In genomic region chr20:45111799-45112471, GRCh38 we compare ENCODE assay signal across 8 cellular contexts. TPM values are rescaled to one million over a fixed set of nuclear protein-coding genes. Genes with fewer than 3 reads are reported as not detected.
DNase-seq lines count a peak whose midpoint lies in the region; ATAC-seq, FAIRE-seq and TF ChIP-seq lines count a peak whose summit lies in the region.

No MANE protein-coding gene starts in this region.

- peaks cover 8% of the 10 kb centered on the region; the same call in 1 of the 2 replicates for H3K4me1 Mint-ChIP-seq in WTC11

- no peak overlapping the region for H3K27ac Mint-ChIP-seq in WTC11

- H3K9me3 Mint-ChIP-seq in WTC11, result no peaks in the 10 kb centered on the region

- H3K4me3 Mint-ChIP-seq in WTC11, result no peak overlapping the region

- TF ChIP-seq CTCF in AG10803 (conservative IDR thresholded peaks at IDR 0.05; ENCODE audit: low read length) (peak; percentile 54), GM20000 (IDR thresholded peaks at IDR 0.05; ENCODE audit: extremely low read depth, missing control alignments) (peak; percentile 16), WTC11 (IDR thresholded peaks at IDR 0.05) (peak; percentile 71), HepG2 (CRISPR knock-in tag; IDR thresholded peaks at IDR 0.05) (peak; percentile 79)

- no peak overlapping the region for H2AFZ ChIP-seq in HepG2 (ENCODE audit: low read length)

- CTCF ChIA-PET in WTC11 (lab: Charles Lee), result interaction anchor here (0.6 to 7.9 kb wide), 39 partner anchors 8 to 385 kb away, joined by 3 to 165 read pairs (median 5); partner anchors contain the start of genes KCNS1, MATN4, PABPC1L and SEMG1
- CTCF ChIA-PET in HepG2 (lab: Yijun Ruan, JAX; ENCODE audit: low intra/inter-chr PET ratio, low total read pairs), result interaction anchor here (1.3 to 2.1 kb wide), 3 partner anchors 31 to 100 kb away, joined by 3 to 20 read pairs (median 8); no protein-coding TSS in a partner anchor

- FAIRE-seq in HepG2 (lab: Jason Lieb, UNC), result no peak

- H3K36me3 Mint-ChIP-seq in WTC11, result no peaks in the 10 kb centered on the region

- intact Hi-C loops in HepG2 (cut with micrococcal nuclease; ENCODE audit: unreplicated experiment), result loop anchor here (1.0 to 5.0 kb wide), 2 partner anchors 68 to 100 kb away; no protein-coding TSS in a partner anchor

- DNase-seq in AG10803 (ENCODE audit: low read depth) (no peak), GM20000 (ENCODE audit: low spot score) (peak; percentile 34), WTC11 (ENCODE audit: low spot score) (peak; percentile 52), HepG2 (ENCODE audit: low spot score) (peak; percentile 56), GOT3 (lab: John Stamatoyannopoulos, UW) (no peak), NCI-H2171 treated with DMSO at 0.1 percent for 48 hours (lab: John Stamatoyannopoulos, UW) (no peak), NCI-H510A treated with DMSO at 0.1 percent for 48 hours (lab: John Stamatoyannopoulos, UW) (no peak), NCI-H2029 (lab: John Stamatoyannopoulos, UW) (no peak)

- 9% methylated on average over 16 of the region's 17 CpGs for WGBS in HepG2 (ENCODE audit: low lambda C conversion rate)

- TF ChIP-seq RAD21 in HepG2 (CRISPR knock-in tag; IDR thresholded peaks at IDR 0.05), result no peak

- H3K4me3 ChIP-seq in AG10803 (ENCODE audit: low read length), result no peak overlapping the region
- peak overlapping the region in 1 of 3 experiments; percentile 3; a peak in 1 of 6 replicates for H3K4me3 ChIP-seq in HepG2 (replicated peaks in 1 of 3; ENCODE audit: insufficient read depth in 1 of 3, low read depth in 2 of 3, low read length in 3 of 3)

- ATAC-seq in WTC11 (peak; percentile 54), HepG2 (peak; percentile 60)

- H3K27me3 Mint-ChIP-seq in WTC11 (ENCODE audit: low read depth), result peaks cover 4% of the 10 kb centered on the region; the same call in 1 of the 2 replicates

- H3K27ac ChIP-seq in HepG2 (ENCODE audit: extremely low read length, insufficient read depth, low read length), result no peak overlapping the region

- H3K9me3 ChIP-seq in HepG2 (ENCODE audit: low read length), result no peaks in the 10 kb centered on the region

- TF ChIP-seq POLR2A in HepG2 (IDR thresholded peaks at IDR 0.05; ENCODE audit: insufficient read depth in 1 of 2, low read depth in 2 of 2, low read length in 2 of 2), result no peak

- peaks cover 10 to 35% of the 10 kb centered on the region in 2 experiments; a peak in 2 of 5 replicates for H3K27me3 ChIP-seq in HepG2 (ENCODE audit: control insufficient read depth in 1 of 2, insufficient read depth in 2 of 2, low read length in 2 of 2)

- no peak overlapping the region for H3K9ac ChIP-seq in HepG2 (ENCODE audit: insufficient read depth, low read depth, low read length)

- TF ChIP-seq EP300 in HepG2 (IDR thresholded peaks at IDR 0.05; ENCODE audit: low read depth in 2 of 2, low read length in 2 of 2), result no peak
- no peak for TF ChIP-seq EP300 in HepG2 (CRISPR knock-in tag; IDR thresholded peaks at IDR 0.05; ENCODE audit: borderline replicate concordance)

- H3K36me3 ChIP-seq in HepG2 (replicated peaks in 1 of 2; ENCODE audit: control insufficient read depth in 1 of 2, insufficient read depth in 2 of 2, low read length in 2 of 2), result no peaks in the 10 kb centered on the region

- peak overlapping the region; percentile 5; the same call in 1 of the 2 replicates for H3K4me2 ChIP-seq in HepG2 (ENCODE audit: low read depth, low read length)

- no TSS peak for BruUV-seq in HepG2 (replicated peaks; lab: Mats Ljungman, UMichigan)

- no peaks in the 10 kb centered on the region for H4K20me1 ChIP-seq in HepG2 (ENCODE audit: insufficient read depth, low read length)

- no peaks in the 10 kb centered on the region for H3K79me2 ChIP-seq in HepG2 (ENCODE audit: insufficient read depth, low read length)

- peaks cover 10% of the 10 kb centered on the region for H3K4me1 ChIP-seq in HepG2 (ENCODE audit: insufficient read depth, low read length)

- in situ Hi-C loops in HepG2 (cut with HindIII; ENCODE audit: extremely low pct_ligation_motif_present, low pct_unique_long_range_greater_than_20kb), result no loop called here

- POLR2A ChIA-PET in WTC11 (lab: Charles Lee), result no interaction called here
- POLR2A ChIA-PET in HepG2 (lab: Yijun Ruan, JAX), result interaction anchor here (0.8 kb wide), 1 partner anchor 171 kb away, joined by 3 read pairs; no protein-coding TSS in a partner anchor

TF ChIP-seq in WTC11, 78 proteins besides CTCF, POLR2A, EP300 and RAD21 (continues in another document):
- no peak for TF ChIP-seq PRRX2 (CRISPR knock-in tag; IDR thresholded peaks at IDR 0.05)

TF ChIP-seq in HepG2, 621 proteins besides CTCF, POLR2A, EP300 and RAD21 (continues in another document):
- TF ChIP-seq CC2D1A (CRISPR knock-in tag; IDR thresholded peaks at IDR 0.05), result no peak

RNA-seq across cellular contexts. Expression of gene WFDC5, which starts 3.0 kb away (rescaled TPM):
- total RNA-seq in WTC11 (2021) (not detected in 3 replicates), HepG2 (2016; rRNA removed; fragmentation: Illumina TruSeq; extraction: Trizol) (not detected in 2 replicates)
- not detected in 2 replicates for total RNA-seq in HepG2 (2016; cell fraction: cytosol; rRNA removed; fragmentation: Illumina TruSeq; extraction: Trizol; ENCODE audit: low read depth)
- not detected in 2 replicates for total RNA-seq in HepG2 (2016; cell fraction: insoluble cytoplasmic fraction; rRNA removed; fragmentation: Illumina TruSeq; extraction: Trizol)
- not detected in 2 replicates for total RNA-seq in HepG2 (2016; cell fraction: membrane; rRNA removed; fragmentation: Illumina TruSeq; extraction: Trizol)
- not detected in 2 replicates for total RNA-seq in HepG2 (2016; cell fraction: nucleus; rRNA removed; fragmentation: Illumina TruSeq; extraction: Trizol)
- not detected in 2 replicates for polyA plus RNA-seq in HepG2 (2011; rRNA removed)
- not detected in 2 replicates for polyA plus RNA-seq in HepG2 (2011; cell fraction: cytosol; rRNA removed)
- polyA plus RNA-seq in HepG2 (2011; cell fraction: nucleus; rRNA removed), result not detected in 2 replicates
- polyA plus RNA-seq in HepG2 (2012), result not detected in 2 replicates
- not detected in 2 replicates for polyA plus RNA-seq in HepG2 (2016; cell fraction: cytosol; fragmentation: Illumina TruSeq; extraction: Trizol; ENCODE audit: low read depth)
- polyA plus RNA-seq in HepG2 (2016; cell fraction: insoluble cytoplasmic fraction; fragmentation: Illumina TruSeq; extraction: Trizol; ENCODE audit: low read depth), result not detected in 2 replicates
- polyA plus RNA-seq in HepG2 (2016; cell fraction: membrane; fragmentation: Illumina TruSeq; extraction: Trizol; ENCODE audit: low read depth), result not detected in 2 replicates
- not detected in 2 replicates for polyA plus RNA-seq in HepG2 (2016; cell fraction: nucleus; fragmentation: Illumina TruSeq; extraction: Trizol; ENCODE audit: insufficient read depth, low read depth)
- not detected in 2 replicates for polyA minus RNA-seq in HepG2 (2011; rRNA and poly(A)+ RNA removed; ENCODE audit: low replicate concordance)
- polyA minus RNA-seq in HepG2 (2011; cell fraction: cytosol; rRNA and poly(A)+ RNA removed), result not detected in 2 replicates
- polyA minus RNA-seq in HepG2 (2011; cell fraction: nucleus; rRNA and poly(A)+ RNA removed), result not detected in 2 replicates

RNA-seq across cellular contexts. Expression of gene KCNS1, which starts 11.0 kb away (rescaled TPM):
- 1.2 to 2.1 TPM (median 2.1 TPM) in 3 replicates for total RNA-seq in WTC11 (2021)
- not detected in 2 replicates for total RNA-seq in HepG2 (2016; rRNA removed; fragmentation: Illumina TruSeq; extraction: Trizol)
- total RNA-seq in HepG2 (2016; cell fraction: cytosol; rRNA removed; fragmentation: Illumina TruSeq; extraction: Trizol; ENCODE audit: low read depth), result not detected in 2 replicates
- not detected in 2 replicates for total RNA-seq in HepG2 (2016; cell fraction: insoluble cytoplasmic fraction; rRNA removed; fragmentation: Illumina TruSeq; extraction: Trizol)
- total RNA-seq in HepG2 (2016; cell fraction: membrane; rRNA removed; fragmentation: Illumina TruSeq; extraction: Trizol), result not detected in 2 replicates
- total RNA-seq in HepG2 (2016; cell fraction: nucleus; rRNA removed; fragmentation: Illumina TruSeq; extraction: Trizol), result not detected in 2 replicates
- 0.03 TPM in 1 of 2 replicates, not detected in the other for polyA plus RNA-seq in HepG2 (2011; rRNA removed)
- polyA plus RNA-seq in HepG2 (2011; cell fraction: cytosol; rRNA removed), result not detected in 2 replicates
- not detected in 2 replicates for polyA plus RNA-seq in HepG2 (2011; cell fraction: nucleus; rRNA removed)
- not detected in 2 replicates for polyA plus RNA-seq in HepG2 (2012)
- polyA plus RNA-seq in HepG2 (2016; cell fraction: cytosol; fragmentation: Illumina TruSeq; extraction: Trizol; ENCODE audit: low read depth), result not detected in 2 replicates
- not detected in 2 replicates for polyA plus RNA-seq in HepG2 (2016; cell fraction: insoluble cytoplasmic fraction; fragmentation: Illumina TruSeq; extraction: Trizol; ENCODE audit: low read depth)
- not detected in 2 replicates for polyA plus RNA-seq in HepG2 (2016; cell fraction: membrane; fragmentation: Illumina TruSeq; extraction: Trizol; ENCODE audit: low read depth)
- polyA plus RNA-seq in HepG2 (2016; cell fraction: nucleus; fragmentation: Illumina TruSeq; extraction: Trizol; ENCODE audit: insufficient read depth, low read depth), result not detected in 2 replicates
- not detected in 2 replicates for polyA minus RNA-seq in HepG2 (2011; rRNA and poly(A)+ RNA removed; ENCODE audit: low replicate concordance)
- polyA minus RNA-seq in HepG2 (2011; cell fraction: cytosol; rRNA and poly(A)+ RNA removed), result not detected in 2 replicates
- not detected in 2 replicates for polyA minus RNA-seq in HepG2 (2011; cell fraction: nucleus; rRNA and poly(A)+ RNA removed)

RNA-seq across cellular contexts. Expression of gene WFDC12, which starts 12.3 kb away (rescaled TPM):
- total RNA-seq in WTC11 (2021) (not detected in 3 replicates), HepG2 (2016; rRNA removed; fragmentation: Illumina TruSeq; extraction: Trizol) (not detected in 2 replicates)
- total RNA-seq in HepG2 (2016; cell fraction: cytosol; rRNA removed; fragmentation: Illumina TruSeq; extraction: Trizol; ENCODE audit: low read depth), result not detected in 2 replicates
- not detected in 2 replicates for total RNA-seq in HepG2 (2016; cell fraction: insoluble cytoplasmic fraction; rRNA removed; fragmentation: Illumina TruSeq; extraction: Trizol)
- not detected in 2 replicates for total RNA-seq in HepG2 (2016; cell fraction: membrane; rRNA removed; fragmentation: Illumina TruSeq; extraction: Trizol)
- total RNA-seq in HepG2 (2016; cell fraction: nucleus; rRNA removed; fragmentation: Illumina TruSeq; extraction: Trizol), result not detected in 2 replicates
- not detected in 2 replicates for polyA plus RNA-seq in HepG2 (2011; rRNA removed)
- polyA plus RNA-seq in HepG2 (2011; cell fraction: cytosol; rRNA removed), result not detected in 2 replicates
- polyA plus RNA-seq in HepG2 (2011; cell fraction: nucleus; rRNA removed), result not detected in 2 replicates
- polyA plus RNA-seq in HepG2 (2012), result not detected in 2 replicates
- not detected in 2 replicates for polyA plus RNA-seq in HepG2 (2016; cell fraction: cytosol; fragmentation: Illumina TruSeq; extraction: Trizol; ENCODE audit: low read depth)
- not detected in 2 replicates for polyA plus RNA-seq in HepG2 (2016; cell fraction: insoluble cytoplasmic fraction; fragmentation: Illumina TruSeq; extraction: Trizol; ENCODE audit: low read depth)
- polyA plus RNA-seq in HepG2 (2016; cell fraction: membrane; fragmentation: Illumina TruSeq; extraction: Trizol; ENCODE audit: low read depth), result not detected in 2 replicates
- polyA plus RNA-seq in HepG2 (2016; cell fraction: nucleus; fragmentation: Illumina TruSeq; extraction: Trizol; ENCODE audit: insufficient read depth, low read depth), result not detected in 2 replicates
- not detected in 2 replicates for polyA minus RNA-seq in HepG2 (2011; rRNA and poly(A)+ RNA removed; ENCODE audit: low replicate concordance)
- not detected in 2 replicates for polyA minus RNA-seq in HepG2 (2011; cell fraction: cytosol; rRNA and poly(A)+ RNA removed)
- not detected in 2 replicates for polyA minus RNA-seq in HepG2 (2011; cell fraction: nucleus; rRNA and poly(A)+ RNA removed)

Comparison
In these comparisons a context has a peak if more than half of its experiments do, and no peak if none do; other contexts are left out.
1. DNase-seq: peak in GM20000 (single experiment), WTC11 (single experiment) and HepG2 (single experiment); none in AG10803 (single experiment), GOT3 (single experiment), NCI-H2171 treated with DMSO at 0.1 percent for 48 hours (single experiment), NCI-H510A treated with DMSO at 0.1 percent for 48 hours (single experiment) and NCI-H2029 (single experiment).
2. CTCF ChIP-seq: peak in every context shown above with its lines; median percentile 79 in HepG2; 71 in WTC11; 54 in AG10803; 16 in GM20000.